In genomic region chr19:14117668-14118164, GRCh38 we compare ENCODE assay signal across 8 cellular contexts. TPM values are rescaled to one million over a fixed set of nuclear protein-coding genes. Genes with fewer than 3 reads are reported as not detected.
DNase-seq lines count a peak whose midpoint lies in the region; ATAC-seq, FAIRE-seq and TF ChIP-seq lines count a peak whose summit lies in the region.

Gene PRKACA (minus strand): TSS chr19:14117762. CDS start chr19:14117547, 215 bp downstream.

- DNase-seq in GM12891 (ENCODE audit: insufficient read length, low spot score) (peak; percentile 99), NCI-H1436 treated with DMSO at 0.1 percent for 48 hours (lab: John Stamatoyannopoulos, UW) (peak; percentile 89), T follicular helper cell (ENCODE audit: low read depth) (peak; percentile 96), Right ventricle myocardium superior (peak; percentile 99), ovary (peak; percentile 99)
- DNase-seq in activated naive CD8-positive, alpha-beta T cell treated with anti-CD3 and anti-CD28 coated beads, Interleukin-2, amount 50 U/mL, for 24 hours = peak; percentile 97

- ATAC-seq in HG02852 (IDR thresholded peaks at IDR 0.05; ENCODE audit: unreplicated experiment) (peak; percentile 86), Right ventricle myocardium superior (ENCODE audit: poor library complexity) (peak; percentile 87)
- ATAC-seq in activated naive CD8-positive, alpha-beta T cell treated with anti-CD3 and anti-CD28 coated beads, Interleukin-2, amount 50 U/mL, for 24 hours = peak; percentile 95

- no peak for TF ChIP-seq EP300 in ovary (IDR thresholded peaks at IDR 0.05)

- TF ChIP-seq CTCF in ovary (IDR thresholded peaks at IDR 0.05) = no peak

- no peak for TF ChIP-seq POLR2A in GM12891 (IDR thresholded peaks at IDR 0.05; ENCODE audit: low read depth, low read length)
- TF ChIP-seq POLR2A in ovary (IDR thresholded peaks at IDR 0.05) = no peak

- no peaks in the 10 kb centered on the region for H3K36me3 ChIP-seq in ovary
- H3K36me3 ChIP-seq in thymus (ENCODE audit: control insufficient read depth, insufficient read depth) = peaks cover 6% of the 10 kb centered on the region

- WGBS in ovary, 3 donors = 0 to 1% (median 0%) methylated on average over 32 to 67 of the region's 67 CpGs
- under 1% methylated on average over 67 of the region's 67 CpGs for WGBS in thymus

- H3K4me1 ChIP-seq in ovary (ENCODE audit: insufficient read depth) (peaks cover 30% of the 10 kb centered on the region), thymus (ENCODE audit: control insufficient read depth, insufficient read depth, low read length) (peaks cover 11% of the 10 kb centered on the region)

- H3K4me3 ChIP-seq in ovary (peak within 1 kb of the TSS; percentile 97), thymus (ENCODE audit: low read length) (peak within 1 kb of the TSS; percentile 85)

- H3K27ac ChIP-seq in ovary (peak within 1 kb of the TSS; percentile 92 to 99), thymus (ENCODE audit: low read depth) (peak within 1 kb of the TSS; percentile 90)

- H3K9me3 ChIP-seq in ovary (no peaks in the 10 kb centered on the region), thymus (ENCODE audit: control insufficient read depth) (no peaks in the 10 kb centered on the region)

- H3K27me3 ChIP-seq in ovary (no peaks in the 10 kb centered on the region), thymus (ENCODE audit: control insufficient read depth, insufficient read depth) (no peaks in the 10 kb centered on the region)

- H3K4me1 Mint-ChIP-seq in activated naive CD8-positive, alpha-beta T cell treated with anti-CD3 and anti-CD28 coated beads, Interleukin-2, amount 50 U/mL, for 24 hours = peaks cover 39% of the 10 kb centered on the region

- H3K27ac Mint-ChIP-seq in activated naive CD8-positive, alpha-beta T cell treated with anti-CD3 and anti-CD28 coated beads, Interleukin-2, amount 50 U/mL, for 24 hours = peak within 1 kb of the TSS; percentile 81

- FAIRE-seq in GM12891 (lab: Jason Lieb, UNC) = peak; percentile 98

- no peaks in the 10 kb centered on the region for H3K9me3 Mint-ChIP-seq in activated naive CD8-positive, alpha-beta T cell treated with anti-CD3 and anti-CD28 coated beads, Interleukin-2, amount 50 U/mL, for 24 hours

- peaks cover 6% of the 10 kb centered on the region for H3K36me3 Mint-ChIP-seq in activated naive CD8-positive, alpha-beta T cell treated with anti-CD3 and anti-CD28 coated beads, Interleukin-2, amount 50 U/mL, for 24 hours (ENCODE audit: low read depth)

- intact Hi-C loops in Right ventricle myocardium superior (cut with DNase I) (no loop called here), ovary (cut with DNase I) (loop anchor here in 1 of 4 donors (5.0 kb wide), 1 partner anchor 35 kb away; no protein-coding TSS in a partner anchor)

- no peaks in the 10 kb centered on the region for H3K27me3 Mint-ChIP-seq in activated naive CD8-positive, alpha-beta T cell treated with anti-CD3 and anti-CD28 coated beads, Interleukin-2, amount 50 U/mL, for 24 hours

- H3K4me3 Mint-ChIP-seq in activated naive CD8-positive, alpha-beta T cell treated with anti-CD3 and anti-CD28 coated beads, Interleukin-2, amount 50 U/mL, for 24 hours = peak within 1 kb of the TSS; percentile 87

TF ChIP-seq in GM12891, 5 proteins besides CTCF, POLR2A, EP300 and RAD21:
- TF ChIP-seq TAF1 (IDR thresholded peaks at IDR 0.05; ENCODE audit: low read depth, low read length) = no peak
- peak; percentile 67 for TF ChIP-seq PAX5 (IDR thresholded peaks at IDR 0.05; ENCODE audit: insufficient read depth, low read length, severe bottlenecking)
- TF ChIP-seq SPI1 (IDR thresholded peaks at IDR 0.05; ENCODE audit: low read depth, low read length) = no peak
- no peak for TF ChIP-seq POLR2AphosphoS5 (IDR thresholded peaks at IDR 0.05; ENCODE audit: low read depth, low read length)
- TF ChIP-seq POU2F2 (IDR thresholded peaks at IDR 0.05; ENCODE audit: low read depth, low read length) = no peak

RNA-seq across cellular contexts. Expression of gene PRKACA, which starts in this region (rescaled TPM):
- polyA plus RNA-seq in GM12891 (2012; ENCODE audit: low read depth, missing spikeins) = 26.6 TPM
- total RNA-seq in Right ventricle myocardium superior (460 TPM), ovary (100 to 1,000 TPM in 5 of 7 donors, 10 to 100 TPM in 2; 33.3 to 280 (median 201) TPM)
- polyA plus RNA-seq in ovary (100 to 1,000 TPM; 104 to 207 TPM), thymus (36.8 TPM)

Comparison
In these comparisons a context has a peak if more than half of its experiments do, and no peak if none do; other contexts are left out.
1. Peak in every context shown above with its lines: DNase-seq, ATAC-seq, H3K4me3 ChIP-seq and H3K27ac ChIP-seq.